14 cellular contexts compared by ENCODE assay signal in genomic region chr2:215698566-215698965, GRCh38.
A peak's percentile ranks its signal among the peaks of the same experiment; 100 is the strongest.
DNase-seq lines count a peak whose midpoint lies in the region; ATAC-seq, FAIRE-seq and TF ChIP-seq lines count a peak whose summit lies in the region.
"Had no signal": no experiment of that assay in that cellular context is flagged by ENCODE, and none has a peak within 500 bp of the region (broad histone marks: within the 10 kb centered on the region; RNA-seq: fewer than 3 reads in every experiment).

No MANE protein-coding gene starts in this region.

- FAIRE-seq in keratinocyte (lab: Jason Lieb, UNC): peak; percentile 90

- H3K36me3 ChIP-seq in keratinocyte (ENCODE audit: control insufficient read depth in 2 of 2, extremely low read depth in 1 of 2, insufficient read depth in 2 of 2, low read length in 2 of 2) (no peaks in the 10 kb centered on the region), stomach (no peaks in the 10 kb centered on the region)
- H3K36me3 ChIP-seq: BLaER1 treated with 17β-estradiol and CSF1 and Interleukin-3, amounts not matched to agents 10 nM and 100 nM; heart left ventricle; prostate gland had no signal

- H3K9me3 ChIP-seq in keratinocyte (ENCODE audit: control insufficient read depth, low read depth, low read length) (peaks cover 1% of the 10 kb centered on the region), stomach (no peaks in the 10 kb centered on the region)
- H3K9me3 ChIP-seq: prostate gland had no signal

- H3K4me1 ChIP-seq in keratinocyte (ENCODE audit: control insufficient read depth, extremely low read depth, insufficient read depth, low read length): peaks cover 10% of the 10 kb centered on the region
- peaks cover 0 to 6% (median 6%) of the 10 kb centered on the region in 4 donors for H3K4me1 ChIP-seq in stomach
- H3K4me1 ChIP-seq: prostate gland had no signal

- dilution Hi-C loops in keratinocyte (cut with MboI; ENCODE audit: extremely low pct_ligation_motif_present, low sequenced_read_pairs): no loop called here

- intact Hi-C loops in stomach (cut with DNase I; ENCODE audit: low total_unique reads): no loop called here

- no peak overlapping the region for H2AFZ ChIP-seq in keratinocyte (ENCODE audit: control insufficient read depth, low read length)

- 66 to 86% (median 85%) methylated on average over 2 of the region's 2 CpGs for WGBS in stomach, 5 donors

- TF ChIP-seq CTCF in keratinocyte (optimal IDR thresholded peaks at IDR 0.05 in 1 of 3, IDR thresholded peaks at IDR 0.05 in 1 of 3, conservative IDR thresholded peaks at IDR 0.05 in 1 of 3; ENCODE audit: extremely low read depth in 1 of 3, insufficient read depth in 2 of 3, low read length in 3 of 3): no peak
- TF ChIP-seq CTCF in stomach (IDR thresholded peaks at IDR 0.05): no peak

- ATAC-seq in HG02938 (IDR thresholded peaks at IDR 0.05; ENCODE audit: unreplicated experiment): no peak
- ATAC-seq: heart left ventricle had no signal

- no peaks in the 10 kb centered on the region for H3K27me3 ChIP-seq in keratinocyte (ENCODE audit: control insufficient read depth, extremely low read depth, insufficient read depth, low read length)
- no peaks in the 10 kb centered on the region for H3K27me3 ChIP-seq in stomach
- H3K27me3 ChIP-seq: BLaER1 treated with 17β-estradiol and CSF1 and Interleukin-3, amounts not matched to agents 10 nM and 100 nM; heart left ventricle had no signal

- H3K9ac ChIP-seq in keratinocyte (ENCODE audit: control insufficient read depth, extremely low read depth, insufficient read depth, low read length): no peak overlapping the region
- H3K9ac ChIP-seq: BLaER1 treated with 17β-estradiol and CSF1 and Interleukin-3, amounts not matched to agents 10 nM and 100 nM had no signal

- H3K79me2 ChIP-seq in keratinocyte (ENCODE audit: control insufficient read depth, insufficient read depth, low read length): no peaks in the 10 kb centered on the region

- H3K4me2 ChIP-seq in keratinocyte (ENCODE audit: control insufficient read depth, extremely low read depth, insufficient read depth, low read depth, low read length): no peak overlapping the region

- no peaks in the 10 kb centered on the region for H4K20me1 ChIP-seq in keratinocyte (ENCODE audit: control insufficient read depth, extremely low read depth, insufficient read depth, low read length)
- H4K20me1 ChIP-seq: BLaER1 treated with 17β-estradiol and CSF1 and Interleukin-3, amounts not matched to agents 10 nM and 100 nM had no signal

- H3K4me3 ChIP-seq in keratinocyte (ENCODE audit: control insufficient read depth in 2 of 3, extremely low read depth in 1 of 3, insufficient read depth in 2 of 3, low read depth in 1 of 3, low read length in 3 of 3): no peak overlapping the region
- no peak overlapping the region for H3K4me3 ChIP-seq in stomach
- H3K4me3 ChIP-seq: BLaER1 treated with 17β-estradiol and CSF1 and Interleukin-3, amounts not matched to agents 10 nM and 100 nM; heart left ventricle; prostate gland had no signal

- DNase-seq in AG08395 (ENCODE audit: low spot score) (peak; percentile 88), HT1080 (ENCODE audit: low read depth) (peak; percentile 63), astrocyte of the hippocampus (ENCODE audit: low read depth, low spot score) (peak; percentile 89), keratinocyte (ENCODE audit: low read depth, low spot score) (peak; percentile 81), stomach (no peak), amygdala (lab: John Stamatoyannopoulos, UW) (no peak), NCI-H2227 (lab: John Stamatoyannopoulos, UW; ENCODE audit: unreplicated experiment) (no peak)
- DNase-seq: activated CD4-positive, alpha-beta T cell treated with anti-CD3 and anti-CD28 coated beads, Interleukin-2, amount 10 ng/mL, durations not matched to agents 24 days and 14 days; H7; heart left ventricle; mesendoderm had no signal

- TF ChIP-seq POLR2A in stomach (IDR thresholded peaks at IDR 0.05): no peak

- no peaks in the 10 kb centered on the region for H3K9me1 ChIP-seq in keratinocyte (ENCODE audit: control insufficient read depth, extremely low read depth, insufficient read depth, low read length)

- H3K27ac ChIP-seq in keratinocyte (ENCODE audit: control insufficient read depth, insufficient read depth, low read length) (peak overlapping the region; percentile 50), stomach (no peak overlapping the region)
- H3K27ac ChIP-seq: heart left ventricle, prostate gland had no signal

- TF ChIP-seq EP300 in stomach (IDR thresholded peaks at IDR 0.05): no peak

Comparison
In these comparisons a context has a peak if more than half of its experiments do, and no peak if none do; other contexts are left out.
1. DNase-seq: peak in AG08395 (single experiment), HT1080 (single experiment), astrocyte of the hippocampus (single experiment) and keratinocyte (single experiment); none in stomach (single experiment), amygdala (0 of 56) and NCI-H2227 (single experiment).